ENCODE assay signal across 19 cellular contexts in genomic region chr5:127297348-127298035, GRCh38. TPM values are rescaled to one million over a fixed set of nuclear protein-coding genes. Genes with fewer than 3 reads are reported as not detected.
"Had no signal": no experiment of that assay in that cellular context is flagged by ENCODE, and none has a peak within 500 bp of the region (broad histone marks: within the 10 kb centered on the region; RNA-seq: fewer than 3 reads in every experiment).

No MANE protein-coding gene starts in this region.

- FAIRE-seq: TTC549 had no signal

- H3K27me3 Mint-ChIP-seq: brain had no signal

- H2AFZ ChIP-seq: parathyroid adenoma had no signal

- ATAC-seq: activated CD8-positive, alpha-beta T cell treated with anti-CD3 and anti-CD28 coated beads for 36 hours; natural killer cell treated with Interleukin-12 subunit alpha and Interleukin-12 subunit beta and Interleukin-15 and Interleukin-18, amount 100 ng/mL, for 72 hours had no signal

- H3K27ac Mint-ChIP-seq: activated CD8-positive, alpha-beta T cell treated with anti-CD3 and anti-CD28 coated beads for 36 hours; activated naive CD4-positive, alpha-beta T cell treated with anti-CD3 and anti-CD28 coated beads for 36 hours; activated T-helper 2 cell treated with anti-CD3 and anti-CD28 coated beads, Interferon-gamma antibody, Interleukin-2, Interleukin-4, amounts not matched to agents 10 μg/mL and 5 μg/mL and 100 μg/mL, durations not matched to agents 14 hours and 24 hours and 36 hours; immature natural killer cell; natural killer cell treated with Interleukin-12 subunit alpha and Interleukin-12 subunit beta and Interleukin-15 and Interleukin-18, amount 100 ng/mL, for 72 hours; stimulated activated effector memory CD8-positive, alpha-beta T cell treated with anti-CD3 and anti-CD28 coated beads, Interleukin-12 subunit alpha, Interleukin-12 subunit beta, amount 100 ng/mL, for 72 hours had no signal

- H3K4me1 Mint-ChIP-seq: immature natural killer cell; stimulated activated effector memory CD8-positive, alpha-beta T cell treated with anti-CD3 and anti-CD28 coated beads, Interleukin-12 subunit alpha, Interleukin-12 subunit beta, amount 100 ng/mL, for 72 hours had no signal

- H3K9me3 ChIP-seq: esophagus muscularis mucosa, sigmoid colon, tibial artery had no signal

- H3K4me3 ChIP-seq: esophagus muscularis mucosa, sigmoid colon, tibial artery had no signal

- H3K4me1 ChIP-seq: esophagus muscularis mucosa, sigmoid colon, tibial artery had no signal

- H3K36me3 ChIP-seq: esophagus muscularis mucosa, sigmoid colon, tibial artery had no signal

- H3K4me3 Mint-ChIP-seq: activated CD8-positive, alpha-beta T cell treated with anti-CD3 and anti-CD28 coated beads for 36 hours; activated naive CD4-positive, alpha-beta T cell treated with anti-CD3 and anti-CD28 coated beads for 36 hours; immature natural killer cell; natural killer cell treated with Interleukin-12 subunit alpha and Interleukin-12 subunit beta and Interleukin-15 and Interleukin-18, amount 100 ng/mL, for 72 hours; stimulated activated effector memory CD8-positive, alpha-beta T cell treated with anti-CD3 and anti-CD28 coated beads, Interleukin-12 subunit alpha, Interleukin-12 subunit beta, amount 100 ng/mL, for 72 hours had no signal

- DNase-seq: activated CD4-positive, alpha-beta T cell treated with anti-CD3 and anti-CD28 coated beads for 4 hours; activated CD8-positive, alpha-beta T cell treated with anti-CD3 and anti-CD28 coated beads for 36 hours; activated naive CD4-positive, alpha-beta T cell treated with anti-CD3 and anti-CD28 coated beads for 36 hours; activated T-cell treated with anti-CD3 and anti-CD28 coated beads, Interleukin-2, amount 50 U/mL, for 1 hour; anterior cingulate cortex; effector CD8-positive, alpha-beta T cell; immature natural killer cell; kidney glomerular epithelial cell; sigmoid colon; stimulated activated CD4-positive, alpha-beta T cell treated with anti-CD3 and anti-CD28 coated beads, Interleukin-4, amount 100 ng/mL, for 24 hours; tibial artery had no signal

- H3K27me3 ChIP-seq: tibial artery had no signal

- H3K9ac ChIP-seq: parathyroid adenoma had no signal

- H3K36me3 Mint-ChIP-seq: immature natural killer cell; natural killer cell treated with Interleukin-12 subunit alpha and Interleukin-12 subunit beta and Interleukin-15 and Interleukin-18, amount 100 ng/mL, for 72 hours; stimulated activated effector memory CD8-positive, alpha-beta T cell treated with anti-CD3 and anti-CD28 coated beads, Interleukin-12 subunit alpha, Interleukin-12 subunit beta, amount 100 ng/mL, for 72 hours had no signal

- H3K79me2 ChIP-seq: parathyroid adenoma had no signal

- H3K9me3 Mint-ChIP-seq: activated CD8-positive, alpha-beta T cell treated with anti-CD3 and anti-CD28 coated beads for 36 hours; activated naive CD4-positive, alpha-beta T cell treated with anti-CD3 and anti-CD28 coated beads for 36 hours; activated T-helper 2 cell treated with anti-CD3 and anti-CD28 coated beads, Interferon-gamma antibody, Interleukin-2, Interleukin-4, amounts not matched to agents 10 μg/mL and 5 μg/mL and 100 μg/mL, durations not matched to agents 14 hours and 24 hours and 36 hours; brain; natural killer cell treated with Interleukin-12 subunit alpha and Interleukin-12 subunit beta and Interleukin-15 and Interleukin-18, amount 100 ng/mL, for 72 hours; stimulated activated effector memory CD8-positive, alpha-beta T cell treated with anti-CD3 and anti-CD28 coated beads, Interleukin-12 subunit alpha, Interleukin-12 subunit beta, amount 100 ng/mL, for 72 hours had no signal

- H3K27ac ChIP-seq: esophagus muscularis mucosa, parathyroid adenoma, sigmoid colon, tibial artery had no signal

RNA-seq across cellular contexts. Expression of gene MEGF10, which starts 6.9 kb away (rescaled TPM):
- total RNA-seq: activated CD8-positive, alpha-beta T cell treated with anti-CD3 and anti-CD28 coated beads for 36 hours; activated naive CD4-positive, alpha-beta T cell treated with anti-CD3 and anti-CD28 coated beads for 36 hours; activated T-helper 2 cell treated with anti-CD3 and anti-CD28 coated beads, Interferon-gamma antibody, Interleukin-2, Interleukin-4, amounts not matched to agents 10 μg/mL and 5 μg/mL and 100 μg/mL, durations not matched to agents 14 hours and 24 hours and 36 hours; natural killer cell treated with Interleukin-12 subunit alpha and Interleukin-12 subunit beta and Interleukin-15 and Interleukin-18, amount 100 ng/mL, for 72 hours; T-helper 2 cell treated with Interferon-gamma antibody and Interleukin-4, amounts not matched to agents 100 ng/mL and 5 ng/mL, for 36 hours had no signal
- polyA plus RNA-seq: immature natural killer cell had no signal
